Comparison of ENCODE assay signal across 8 cellular contexts in genomic region chr10:97463363-97464132, GRCh38. TPM values are rescaled to one million over a fixed set of nuclear protein-coding genes. Genes with fewer than 3 reads are reported as not detected.
DNase-seq lines count a peak whose midpoint lies in the region; ATAC-seq and TF ChIP-seq lines count a peak whose summit lies in the region.

No MANE protein-coding gene starts in this region.

- TF ChIP-seq CTCF in heart right ventricle (IDR thresholded peaks at IDR 0.05), result peak; percentile 60 to 89 (median 85)
- TF ChIP-seq CTCF in prostate gland (IDR thresholded peaks at IDR 0.05), result peak; percentile 68 to 90 (median 82)

- H3K27ac Mint-ChIP-seq in activated naive CD4-positive, alpha-beta T cell treated with anti-CD3 and anti-CD28 coated beads, Interleukin-2, amount 50 U/mL, for 24 hours, result peak overlapping the region; percentile 82

- H3K27ac ChIP-seq in heart right ventricle, result peak overlapping the region in 4 of 10 donors; percentile 1 to 33 (median 16)
- peak overlapping the region in 1 of 2 donors; percentile 9 for H3K27ac ChIP-seq in prostate gland

- no peak for TF ChIP-seq POLR2A in prostate gland (IDR thresholded peaks at IDR 0.05)

- ATAC-seq in heart right ventricle, result peak; percentile 51 to 69 (median 58)
- no peak for ATAC-seq in GM21723 (IDR thresholded peaks at IDR 0.05; ENCODE audit: unreplicated experiment)
- no peak for ATAC-seq in GM18517 (IDR thresholded peaks at IDR 0.05; ENCODE audit: unreplicated experiment)

- peaks cover 4% of the 10 kb centered on the region for H3K4me1 Mint-ChIP-seq in activated naive CD4-positive, alpha-beta T cell treated with anti-CD3 and anti-CD28 coated beads, Interleukin-2, amount 50 U/mL, for 24 hours

- H3K36me3 Mint-ChIP-seq in activated naive CD4-positive, alpha-beta T cell treated with anti-CD3 and anti-CD28 coated beads, Interleukin-2, amount 50 U/mL, for 24 hours, result peaks cover 17% of the 10 kb centered on the region

- no peaks in the 10 kb centered on the region for H3K27me3 Mint-ChIP-seq in activated naive CD4-positive, alpha-beta T cell treated with anti-CD3 and anti-CD28 coated beads, Interleukin-2, amount 50 U/mL, for 24 hours

- H3K9me3 ChIP-seq in heart right ventricle (no peaks in the 10 kb centered on the region), prostate gland (no peaks in the 10 kb centered on the region)

- H3K4me3 ChIP-seq in heart right ventricle (no peak overlapping the region), prostate gland (no peak overlapping the region)

- H3K4me1 ChIP-seq in heart right ventricle (peaks cover 0 to 16% (median 4%) of the 10 kb centered on the region in 9 donors), prostate gland (replicated peaks) (peaks cover 4% of the 10 kb centered on the region)

- H3K36me3 ChIP-seq in heart right ventricle (peaks cover 0 to 100% (median 89%) of the 10 kb centered on the region in 9 donors), prostate gland (peaks cover 26 to 37% of the 10 kb centered on the region in 2 donors)

- H3K27me3 ChIP-seq in heart right ventricle (no peaks in the 10 kb centered on the region), prostate gland (replicated peaks; ENCODE audit: insufficient read depth) (no peaks in the 10 kb centered on the region)

- intact Hi-C loops in heart right ventricle (cut with DNase I), result loop anchor here (2.0 to 10.0 kb wide), 7 partner anchors 85 to 151 kb away; no protein-coding TSS in a partner anchor
- intact Hi-C loops in prostate gland (cut with DNase I), result loop anchor here (2.0 to 5.0 kb wide), 2 partner anchors 89 to 149 kb away; no protein-coding TSS in a partner anchor

- H3K4me3 Mint-ChIP-seq in activated naive CD4-positive, alpha-beta T cell treated with anti-CD3 and anti-CD28 coated beads, Interleukin-2, amount 50 U/mL, for 24 hours, result no peak overlapping the region

- no peaks in the 10 kb centered on the region for H3K9me3 Mint-ChIP-seq in activated naive CD4-positive, alpha-beta T cell treated with anti-CD3 and anti-CD28 coated beads, Interleukin-2, amount 50 U/mL, for 24 hours

- DNase-seq in COLO668 (lab: John Stamatoyannopoulos, UW; ENCODE audit: unreplicated experiment), result peak; percentile 31
- DNase-seq in H4 (ENCODE audit: low spot score), result peak; percentile 34
- peak; percentile 1 for DNase-seq in NCI-H774 (lab: John Stamatoyannopoulos, UW)
- DNase-seq in heart right ventricle, result peak in 1 of 2 donors; percentile 44
- peak; percentile 55 for DNase-seq in prostate gland (ENCODE audit: low spot score)

- WGBS in heart right ventricle, 2 donors, result 71 to 74% methylated on average over 4 of the region's 4 CpGs
- WGBS in prostate gland, result 70% methylated on average over 4 of the region's 4 CpGs

RNA-seq across cellular contexts. Expression of gene ZDHHC16, which starts 17.6 kb away (rescaled TPM):
- total RNA-seq in H4 (2014; rRNA removed; shearing (Covaris generic)), result 38.5 and 49.4 TPM in 2 replicates
- 10 to 100 TPM; 13.4 to 27.3 (median 18.4) TPM for total RNA-seq in heart right ventricle
- 10 to 100 TPM; 21.1 to 49.6 TPM for polyA plus RNA-seq in heart right ventricle
- total RNA-seq in prostate gland, result 10 to 100 TPM; 30.8 to 42.4 TPM

RNA-seq across cellular contexts. Expression of gene EXOSC1, which starts 17.7 kb away (rescaled TPM):
- 75.0 and 87.7 TPM in 2 replicates for total RNA-seq in H4 (2014; rRNA removed; shearing (Covaris generic))
- 10 to 100 TPM; 11.7 to 20.3 (median 15.1) TPM for total RNA-seq in heart right ventricle
- polyA plus RNA-seq in heart right ventricle, result 10 to 100 TPM; 31.0 to 31.3 TPM
- total RNA-seq in prostate gland, result 10 to 100 TPM; 21.8 to 30.8 TPM

RNA-seq across cellular contexts. Expression of gene MMS19, which starts 34.7 kb away (rescaled TPM):
- total RNA-seq in H4 (2014; rRNA removed; shearing (Covaris generic)), result 94.0 and 107 TPM in 2 replicates
- total RNA-seq in heart right ventricle, result 10 to 100 TPM; 34.7 to 49.1 (median 43.8) TPM
- polyA plus RNA-seq in heart right ventricle, result 10 to 100 TPM; 44.0 to 64.9 TPM
- 100 to 1,000 TPM in 1 of 2 donors, 10 to 100 TPM in 1; 41.5 to 207 TPM for total RNA-seq in prostate gland

RNA-seq across cellular contexts. Expression of gene UBTD1, which starts 35.2 kb away (rescaled TPM):
- 9.6 and 10.6 TPM in 2 replicates for total RNA-seq in H4 (2014; rRNA removed; shearing (Covaris generic))
- 10 to 100 TPM; 13.6 to 34.0 (median 20.5) TPM for total RNA-seq in heart right ventricle
- 10 to 100 TPM; 36.5 to 56.0 TPM for polyA plus RNA-seq in heart right ventricle
- total RNA-seq in prostate gland, result 10 to 100 TPM; 10.0 to 93.8 TPM

RNA-seq across cellular contexts. Expression of gene PGAM1, which starts 37.6 kb away (rescaled TPM):
- 784 and 853 TPM in 2 replicates for total RNA-seq in H4 (2014; rRNA removed; shearing (Covaris generic))
- total RNA-seq in heart right ventricle (100 to 1,000 TPM; 187 to 389 (median 246) TPM), prostate gland (100 to 1,000 TPM; 198 to 277 TPM)
- polyA plus RNA-seq in heart right ventricle, result 100 to 1,000 TPM in 1 of 2 donors, 10 to 100 TPM in 1; 21.5 to 323 TPM

Comparison
In these comparisons a context has a peak if more than half of its experiments do, and no peak if none do; other contexts are left out.
1. ATAC-seq: peak in heart right ventricle (8 of 8); none in GM21723 (single experiment) and GM18517 (single experiment).